In genomic region chr15:74795961-74796625, GRCh38 we compare ENCODE assay signal across 15 cellular contexts.
A peak's percentile ranks its signal among the peaks of the same experiment; 100 is the strongest.
DNase-seq lines count a peak whose midpoint lies in the region; ATAC-seq and TF ChIP-seq lines count a peak whose summit lies in the region.
"Had no signal": no experiment of that assay in that cellular context is flagged by ENCODE, and none has a peak within 500 bp of the region (broad histone marks: within the 10 kb centered on the region; RNA-seq: fewer than 3 reads in every experiment).

No MANE protein-coding gene starts in this region.

- ATAC-seq in activated CD4-positive, CD25-positive, alpha-beta regulatory T cell treated with anti-CD3 and anti-CD28 coated beads, Interleukin-2, amount 50 U/mL, for 24 hours: peak; percentile 26 to 37
- ATAC-seq in stimulated activated effector memory CD8-positive, alpha-beta T cell treated with anti-CD3 and anti-CD28 coated beads, Interleukin-12 subunit alpha, Interleukin-12 subunit beta, amount 100 ng/mL, for 72 hours: peak; percentile 35
- ATAC-seq: HepG2 had no signal

- peaks cover 38% of the 10 kb centered on the region for H3K36me3 ChIP-seq in HAP-1 (replicated peaks)
- H3K36me3 ChIP-seq: neural progenitor cell, transverse colon had no signal

- DNase-seq in activated CD4-positive, CD25-positive, alpha-beta regulatory T cell treated with anti-CD3 and anti-CD28 coated beads, Interleukin-2, amount 50 U/mL, for 72 hours: no peak
- DNase-seq in activated CD8-positive, alpha-beta memory T cell treated with anti-CD3 and anti-CD28 coated beads, Interleukin-2, amount 50 U/mL, for 4 hours: peak; percentile 54
- no peak for DNase-seq in stimulated activated effector memory CD8-positive, alpha-beta T cell treated with anti-CD3 and anti-CD28 coated beads, Interleukin-12 subunit alpha, Interleukin-12 subunit beta, amount 100 ng/mL, for 72 hours (ENCODE audit: low spot score in 2 of 2)
- DNase-seq in HuH-7 (ENCODE audit: low spot score) (no peak), HAP-1 (ENCODE audit: low spot score in 2 of 2) (no peak), coronary artery (ENCODE audit: low spot score) (no peak)
- DNase-seq: NCI-H1417, NCI-H510A, Right ventricle myocardium superior, transverse colon had no signal

- H3K36me3 Mint-ChIP-seq in dendritic cell treated with granulocyte-macrophage colony-stimulating factor and Interleukin-4, amounts not matched to agents 40 ng/mL and 50 ng/mL, for 4 days (ENCODE audit: low read depth): peaks cover 91% of the 10 kb centered on the region
- H3K36me3 Mint-ChIP-seq in stimulated activated effector memory CD8-positive, alpha-beta T cell treated with anti-CD3 and anti-CD28 coated beads, Interleukin-12 subunit alpha, Interleukin-12 subunit beta, amount 100 ng/mL, for 72 hours: peaks cover 89% of the 10 kb centered on the region

- in situ Hi-C loops in HAP-1 (cut with MboI; ENCODE audit: low sequenced_read_pairs): no loop called here

- no peaks in the 10 kb centered on the region for H3K9me3 ChIP-seq in HAP-1
- H3K9me3 ChIP-seq: transverse colon had no signal

- peak overlapping the region; percentile 73 for H3K27ac Mint-ChIP-seq in dendritic cell treated with granulocyte-macrophage colony-stimulating factor and Interleukin-4, amounts not matched to agents 40 ng/mL and 50 ng/mL, for 4 days
- H3K27ac Mint-ChIP-seq in stimulated activated effector memory CD8-positive, alpha-beta T cell treated with anti-CD3 and anti-CD28 coated beads, Interleukin-12 subunit alpha, Interleukin-12 subunit beta, amount 100 ng/mL, for 72 hours: peak overlapping the region; percentile 83
- H3K27ac Mint-ChIP-seq: neural progenitor cell had no signal

- H3K27me3 ChIP-seq in HAP-1 (ENCODE audit: low read depth): no peaks in the 10 kb centered on the region
- H3K27me3 ChIP-seq: neural progenitor cell, transverse colon had no signal

- H3K9me3 Mint-ChIP-seq in dendritic cell treated with granulocyte-macrophage colony-stimulating factor and Interleukin-4, amounts not matched to agents 40 ng/mL and 50 ng/mL, for 4 days: no peaks in the 10 kb centered on the region
- no peaks in the 10 kb centered on the region for H3K9me3 Mint-ChIP-seq in stimulated activated effector memory CD8-positive, alpha-beta T cell treated with anti-CD3 and anti-CD28 coated beads, Interleukin-12 subunit alpha, Interleukin-12 subunit beta, amount 100 ng/mL, for 72 hours
- H3K9me3 Mint-ChIP-seq: neural progenitor cell had no signal

- no peak overlapping the region for H3K27ac ChIP-seq in coronary artery
- H3K27ac ChIP-seq: 22Rv1, neural progenitor cell, transverse colon had no signal

- no peak overlapping the region for H3K4me3 ChIP-seq in HAP-1
- H3K4me3 ChIP-seq in coronary artery: no peak overlapping the region
- H3K4me3 ChIP-seq: neural progenitor cell, transverse colon had no signal

- no peak for TF ChIP-seq CTCF in coronary artery (IDR thresholded peaks at IDR 0.05)

- intact Hi-C loops in dendritic cell treated with granulocyte-macrophage colony-stimulating factor and Interleukin-4, amounts not matched to agents 40 ng/mL and 50 ng/mL, for 4 days (cut with micrococcal nuclease): no loop called here

- no peak overlapping the region for H3K4me3 Mint-ChIP-seq in dendritic cell treated with granulocyte-macrophage colony-stimulating factor and Interleukin-4, amounts not matched to agents 40 ng/mL and 50 ng/mL, for 4 days
- peak overlapping the region; percentile 45 for H3K4me3 Mint-ChIP-seq in stimulated activated effector memory CD8-positive, alpha-beta T cell treated with anti-CD3 and anti-CD28 coated beads, Interleukin-12 subunit alpha, Interleukin-12 subunit beta, amount 100 ng/mL, for 72 hours
- H3K4me3 Mint-ChIP-seq: neural progenitor cell had no signal

- no peaks in the 10 kb centered on the region for H3K4me1 ChIP-seq in HAP-1

- peaks cover 85% of the 10 kb centered on the region for H3K4me1 Mint-ChIP-seq in dendritic cell treated with granulocyte-macrophage colony-stimulating factor and Interleukin-4, amounts not matched to agents 40 ng/mL and 50 ng/mL, for 4 days (ENCODE audit: low read depth)
- H3K4me1 Mint-ChIP-seq in stimulated activated effector memory CD8-positive, alpha-beta T cell treated with anti-CD3 and anti-CD28 coated beads, Interleukin-12 subunit alpha, Interleukin-12 subunit beta, amount 100 ng/mL, for 72 hours: peaks cover 88% of the 10 kb centered on the region

- no peaks in the 10 kb centered on the region for H3K27me3 Mint-ChIP-seq in dendritic cell treated with granulocyte-macrophage colony-stimulating factor and Interleukin-4, amounts not matched to agents 40 ng/mL and 50 ng/mL, for 4 days
